In the genomic region with DNA sequence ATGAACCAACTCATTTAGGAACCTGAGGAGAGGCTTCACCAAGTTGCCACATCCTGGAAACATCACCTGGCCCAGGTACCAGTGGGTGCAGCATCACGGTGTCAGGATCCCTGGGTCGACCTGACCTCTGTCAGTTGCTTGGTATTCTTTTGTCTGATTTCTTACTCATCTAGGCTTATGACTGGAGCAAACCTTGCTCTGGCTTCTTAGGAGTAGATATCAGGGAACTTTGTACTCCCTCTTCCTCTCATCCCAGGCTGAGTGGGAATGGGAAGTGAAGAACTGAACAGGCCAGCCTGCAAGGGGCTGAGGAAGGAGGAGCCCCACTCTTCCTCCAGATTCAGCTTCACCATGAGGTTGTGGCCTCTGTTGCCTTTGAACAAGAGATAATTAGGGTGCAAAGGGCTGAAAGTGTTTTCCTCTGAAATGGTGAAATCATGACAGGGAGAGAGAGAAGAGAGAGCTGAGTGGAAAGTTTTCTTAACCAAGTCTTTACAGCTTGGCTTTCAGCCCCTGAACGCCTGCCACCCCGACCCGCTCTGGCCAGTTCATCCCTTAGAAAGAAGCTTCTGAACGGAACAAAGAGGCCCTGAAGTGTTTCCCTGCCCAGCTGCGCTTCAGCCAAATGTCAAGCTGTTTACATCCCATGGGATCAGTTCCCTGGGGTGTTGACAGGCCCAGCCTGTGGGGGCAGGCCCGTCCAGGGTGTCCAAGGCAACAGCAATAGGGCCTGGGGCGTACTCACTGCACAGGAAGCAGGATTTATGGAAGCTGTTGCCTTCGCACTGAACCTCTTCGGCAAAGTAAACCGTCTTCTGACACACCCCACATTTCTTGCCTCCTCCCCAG, we compare ENCODE assay signal across 3 cellular contexts.
A peak's percentile ranks its signal among the peaks of the same experiment; 100 is the strongest.
TF ChIP-seq lines count a peak whose summit lies in the region.

No MANE protein-coding gene starts in this region.

TF ChIP-seq in endothelial cell of umbilical vein, 7 proteins besides CTCF, POLR2A, EP300 and RAD21:
- TF ChIP-seq EZH2 (IDR thresholded peaks at IDR 0.05; ENCODE audit: borderline replicate concordance, low read depth, low read length, severe bottlenecking) (no peak), MAX (IDR thresholded peaks at IDR 0.05; ENCODE audit: insufficient read depth, insufficient read length) (no peak), MYC (IDR thresholded peaks at IDR 0.05; ENCODE audit: low read depth, low read length) (no peak), FOS (IDR thresholded peaks at IDR 0.05; ENCODE audit: borderline replicate concordance, insufficient read depth, low read length) (no peak), POLR2AphosphoS5 (IDR thresholded peaks at IDR 0.05; ENCODE audit: insufficient read depth, low read depth, low read length) (peak; percentile 24), JUN (IDR thresholded peaks at IDR 0.05; ENCODE audit: borderline replicate concordance, insufficient read depth, insufficient read length, low read depth) (no peak)

TF ChIP-seq in GM12891, 5 proteins besides CTCF, POLR2A, EP300 and RAD21:
- no peak for TF ChIP-seq TAF1 (IDR thresholded peaks at IDR 0.05; ENCODE audit: low read depth, low read length)
- TF ChIP-seq PAX5 (IDR thresholded peaks at IDR 0.05; ENCODE audit: insufficient read depth, low read length, severe bottlenecking): no peak
- no peak for TF ChIP-seq POU2F2 (IDR thresholded peaks at IDR 0.05; ENCODE audit: low read depth, low read length)
- TF ChIP-seq SPI1 (IDR thresholded peaks at IDR 0.05; ENCODE audit: low read depth, low read length): no peak
- TF ChIP-seq POLR2AphosphoS5 (IDR thresholded peaks at IDR 0.05; ENCODE audit: low read depth, low read length): no peak

TF ChIP-seq in HEK293T, 16 proteins besides CTCF, POLR2A, EP300 and RAD21:
- TF ChIP-seq ARNT (IDR thresholded peaks at IDR 0.05) (no peak), FOXA1 (IDR thresholded peaks at IDR 0.05) (no peak)
TF ChIP-seq in HEK293T: peak in this region for 0.
